Comparison of ENCODE assay signal across 8 cellular contexts in genomic region chr13:27826379-27827353, GRCh38. TPM values are rescaled to one million over a fixed set of nuclear protein-coding genes. Genes with fewer than 3 reads are reported as not detected.
DNase-seq lines count a peak whose midpoint lies in the region; ATAC-seq and TF ChIP-seq lines count a peak whose summit lies in the region.

No MANE protein-coding gene starts in this region.

- no peak overlapping the region for H3K4me3 ChIP-seq in BJ (ENCODE audit: low read depth, low read length)

- no peak overlapping the region for H2BK20ac ChIP-seq in H9 (ENCODE audit: low read depth, low read length, poor library complexity, severe bottlenecking)

- CTCF ChIA-PET in BJ (lab: Yijun Ruan, JAX): interaction anchor here (0.6 to 8.9 kb wide), 93 partner anchors 9 to 1386 kb away, joined by 3 to 220 read pairs (median 4); partner anchors contain the start of genes LNX2, PDX1 and URAD

- peaks cover 5% of the 10 kb centered on the region for H3K4me1 ChIP-seq in H9 (ENCODE audit: insufficient read depth, low read length)

- no peaks in the 10 kb centered on the region for H3K79me2 ChIP-seq in H9 (ENCODE audit: insufficient read depth, low read length)

- H3K36me3 Mint-ChIP-seq in H9 (ENCODE audit: insufficient read depth in 1 of 3, low read depth in 3 of 3) (no peaks in the 10 kb centered on the region; a peak in 1 of 7 replicates), chondrocyte (ENCODE audit: low read depth) (no peaks in the 10 kb centered on the region)

- H2AFZ ChIP-seq in H9 (ENCODE audit: low read length): no peak overlapping the region

- H3K36me3 ChIP-seq in BJ (ENCODE audit: control insufficient read depth, insufficient read depth, low read length): no peaks in the 10 kb centered on the region

- H3K4me2 ChIP-seq in H9 (ENCODE audit: insufficient read depth, insufficient read length, low read length): peak overlapping the region; percentile 42

- no peaks in the 10 kb centered on the region for H3K9me3 ChIP-seq in H9 (ENCODE audit: control insufficient read depth, low read depth, low read length)

- no peak overlapping the region for H3K18ac ChIP-seq in H9 (ENCODE audit: insufficient read length, low read depth, low read length)

- H3K27me3 Mint-ChIP-seq in H9 (ENCODE audit: low read depth) (peaks cover 100% of the 10 kb centered on the region), chondrocyte (ENCODE audit: low read depth) (peaks cover 68% of the 10 kb centered on the region)

- H4K20me1 ChIP-seq in H9 (ENCODE audit: control insufficient read depth, insufficient read depth, insufficient read length): no peaks in the 10 kb centered on the region

- H3K79me1 ChIP-seq in H9 (ENCODE audit: insufficient read depth, low read depth, low read length, poor library complexity, severe bottlenecking): no peaks in the 10 kb centered on the region

- H3K23ac ChIP-seq in H9 (ENCODE audit: insufficient read length, low read depth, low read length): no peak overlapping the region

- peaks cover 2% of the 10 kb centered on the region for H3K23me2 ChIP-seq in H9 (ENCODE audit: insufficient read length, low read depth, low read length, poor library complexity, severe bottlenecking)

- no peak overlapping the region for H3K9ac ChIP-seq in H9 (ENCODE audit: extremely low read depth, insufficient read length, low read length)

- H4K91ac ChIP-seq in H9 (ENCODE audit: insufficient read length, low read depth, low read length): no peak overlapping the region

- TF ChIP-seq CTCF in BJ (IDR thresholded peaks at IDR 0.05; ENCODE audit: insufficient read depth, low read depth, low read length) (peak; percentile 91), H9 (conservative IDR thresholded peaks at IDR 0.05) (peak; percentile 97), chondrocyte (IDR thresholded peaks at IDR 0.05) (peak; percentile 92)

- peak; percentile 85 for ATAC-seq in left colon
- ATAC-seq in HG02973 (IDR thresholded peaks at IDR 0.05; ENCODE audit: unreplicated experiment): no peak

- H3K9me3 Mint-ChIP-seq in H9 (peaks cover 0 to 3% of the 10 kb centered on the region in 2 experiments; a peak in 3 of 5 replicates), chondrocyte (ENCODE audit: low read depth) (no peaks in the 10 kb centered on the region)

- H3K27ac Mint-ChIP-seq in H9 (no peak overlapping the region), chondrocyte (ENCODE audit: unreplicated experiment) (no peak overlapping the region)

- no peak overlapping the region for H3T11ph ChIP-seq in H9 (ENCODE audit: low read length)

- H3K4me3 Mint-ChIP-seq in H9 (peak overlapping the region; percentile 48 to 78), chondrocyte (ENCODE audit: unreplicated experiment) (peak overlapping the region; percentile 73)

- POLR2A ChIA-PET in BJ (lab: Charles Lee): interaction anchor here (0.5 to 1.4 kb wide), 3 partner anchors 157 to 878 kb away, joined by 3 to 15 read pairs (median 4); no protein-coding TSS in a partner anchor

- no peak overlapping the region for H2BK120ac ChIP-seq in H9 (ENCODE audit: low read depth, low read length, poor library complexity, severe bottlenecking)

- no peak overlapping the region for H2BK12ac ChIP-seq in H9 (ENCODE audit: insufficient read length, low read depth, low read length)

- peaks cover 7% of the 10 kb centered on the region for H3K27me3 ChIP-seq in BJ (ENCODE audit: control insufficient read depth, insufficient read depth, low read length)
- peaks cover 66% of the 10 kb centered on the region for H3K27me3 ChIP-seq in H9 (ENCODE audit: insufficient read depth, low read length)

- intact Hi-C loops in left colon (cut with DNase I, micrococcal nuclease): loop anchor here (2.0 to 10.0 kb wide), 5 partner anchors 156 to 462 kb away; no protein-coding TSS in a partner anchor

- no CpG with 5 or more reads among the region's 30 CpGs for WGBS in H9 (ENCODE audit: extremely low coverage, insufficient read length, low lambda C conversion rate)

- H3K4me1 Mint-ChIP-seq in H9: peaks cover 30 to 52% of the 10 kb centered on the region in 2 experiments
- H3K4me1 Mint-ChIP-seq in chondrocyte (ENCODE audit: low read depth): no peaks in the 10 kb centered on the region

- H3K27ac ChIP-seq in H9 (ENCODE audit: insufficient read length, low read depth, low read length): no peak overlapping the region

- DNase-seq in BJ (ENCODE audit: low read depth) (peak; percentile 16), H9 (peak; percentile 91), NCI-H345 (lab: John Stamatoyannopoulos, UW) (peak; percentile 82), chondrocyte (ENCODE audit: low spot score) (no peak), left colon (peak; percentile 73 to 84)
- DNase-seq in activated CD4-positive, alpha-beta T cell treated with anti-CD3 and anti-CD28 coated beads for 1 hour: peak; percentile 56
- DNase-seq in stimulated activated CD4-positive, alpha-beta T cell treated with anti-CD3 and anti-CD28 coated beads, Interleukin-1b, Interleukin-23, amount 100 ng/mL, for 24 hours (ENCODE audit: low read depth in 4 of 4, low spot score in 1 of 4): peak; percentile 27 to 62 (median 54)

- H4K5ac ChIP-seq in H9 (ENCODE audit: insufficient read length, low read depth, low read length): no peak overlapping the region

- no peak overlapping the region for H3K56ac ChIP-seq in H9 (ENCODE audit: insufficient read length, low read depth, low read length)

- no peak overlapping the region for H4K8ac ChIP-seq in H9 (replicated peaks; ENCODE audit: insufficient read length, low read depth, low read length)

- H2BK15ac ChIP-seq in H9 (ENCODE audit: low read depth, low read length): no peak overlapping the region

- no peak overlapping the region for H3K4ac ChIP-seq in H9 (ENCODE audit: low read depth, low read length)

- H2AK5ac ChIP-seq in H9 (ENCODE audit: insufficient read length, low read length): no peak overlapping the region

- no peak overlapping the region for H3K14ac ChIP-seq in H9 (ENCODE audit: insufficient read depth, low read length)

- no peak overlapping the region for H2BK5ac ChIP-seq in H9 (ENCODE audit: insufficient read length, low read length)

RNA-seq across cellular contexts. Expression of gene GSX1, which starts 34.4 kb away (rescaled TPM):
- not detected in 2 replicates for polyA plus RNA-seq in BJ (2011; rRNA removed)
- not detected in 2 replicates for polyA minus RNA-seq in BJ (2011; rRNA and poly(A)+ RNA removed)
- total RNA-seq in H9 (2021) (not detected in 2 replicates), chondrocyte (not detected in 3 replicates), left colon (not detected)
